ENCODE assay signal across 1 cellular context in the genomic region with DNA sequence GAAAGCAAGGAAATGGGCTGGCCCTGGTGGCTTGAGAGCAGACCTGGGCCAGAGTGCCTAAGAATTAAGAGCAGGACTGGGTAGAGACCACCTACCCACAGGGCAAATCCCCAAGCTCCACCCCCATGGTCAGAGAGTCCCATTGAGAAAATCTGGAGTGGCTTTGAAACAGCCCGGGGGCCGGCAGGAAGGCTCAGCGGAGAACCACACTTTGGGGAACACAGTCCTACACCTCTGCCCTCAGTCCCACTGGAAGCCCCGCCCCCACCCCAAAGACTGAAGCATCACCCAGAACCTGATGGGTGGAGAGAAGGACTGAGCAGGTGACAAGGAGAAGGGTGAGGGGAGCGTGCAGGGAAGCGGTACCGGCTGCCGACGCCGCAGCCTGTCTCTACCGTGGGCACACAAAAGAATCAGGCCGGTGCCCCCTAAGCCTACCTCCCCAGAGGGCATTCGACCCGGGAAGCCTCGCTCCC.
TF ChIP-seq lines count a peak whose summit lies in the region.

No MANE protein-coding gene starts in this region.

TF ChIP-seq in K562, 482 proteins besides CTCF, POLR2A, EP300 and RAD21:
- no peak for TF ChIP-seq NR2C2 (CRISPR knock-in tag; IDR thresholded peaks at IDR 0.05)
- TF ChIP-seq NR2C2 (tag; IDR thresholded peaks at IDR 0.05) = no peak
- TF ChIP-seq TFE3 (CRISPR knock-in tag; IDR thresholded peaks at IDR 0.05) = no peak
- TF ChIP-seq TBL1XR1 (IDR thresholded peaks at IDR 0.05; ENCODE audit: low read length in 2 of 2) = no peak
- TF ChIP-seq TFAM (CRISPR knock-in tag; conservative IDR thresholded peaks at IDR 0.05) = no peak
- TF ChIP-seq SREBF2 (CRISPR knock-in tag; IDR thresholded peaks at IDR 0.05) = no peak
- TF ChIP-seq, protein P1, sequence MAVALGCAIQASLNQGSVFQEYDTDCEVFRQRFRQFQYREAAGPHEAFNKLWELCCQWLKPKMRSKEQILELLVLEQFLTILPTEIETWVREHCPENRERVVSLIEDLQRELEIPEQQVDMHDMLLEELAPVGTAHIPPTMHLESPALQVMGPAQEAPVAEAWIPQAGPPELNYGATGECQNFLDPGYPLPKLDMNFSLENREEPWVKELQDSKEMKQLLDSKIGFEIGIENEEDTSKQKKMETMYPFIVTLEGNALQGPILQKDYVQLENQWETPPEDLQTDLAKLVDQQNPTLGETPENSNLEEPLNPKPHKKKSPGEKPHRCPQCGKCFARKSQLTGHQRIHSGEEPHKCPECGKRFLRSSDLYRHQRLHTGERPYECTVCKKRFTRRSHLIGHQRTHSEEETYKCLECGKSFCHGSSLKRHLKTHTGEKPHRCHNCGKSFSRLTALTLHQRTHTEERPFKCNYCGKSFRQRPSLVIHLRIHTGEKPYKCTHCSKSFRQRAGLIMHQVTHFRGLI (CRISPR knock-in tag; IDR thresholded peaks at IDR 0.05) = no peak
- no peak for TF ChIP-seq HNRNPH1 (optimal IDR thresholded peaks at IDR 0.05; ENCODE audit: low read depth, low read length)
- no peak for TF ChIP-seq PRPF4 (IDR thresholded peaks at IDR 0.05; ENCODE audit: insufficient read depth, low read depth, low read length, poor library complexity, severe bottlenecking)
